Comparison of ENCODE assay signal across 1 cellular context in genomic region chr11:64774144-64774543, GRCh38.
TF ChIP-seq lines count a peak whose summit lies in the region.

No MANE protein-coding gene starts in this region.

TF ChIP-seq in K562, 482 proteins besides CTCF, POLR2A, EP300 and RAD21:
- TF ChIP-seq RBFOX2 (IDR thresholded peaks at IDR 0.05; ENCODE audit: low read depth, low read length) (peak; percentile 41; the same call in 1 of the 2 replicates), MYNN (IDR thresholded peaks at IDR 0.05) (no peak), MYNN (CRISPR knock-in tag; IDR thresholded peaks at IDR 0.05) (no peak)
